14 cellular contexts compared by ENCODE assay signal in the genomic region with DNA sequence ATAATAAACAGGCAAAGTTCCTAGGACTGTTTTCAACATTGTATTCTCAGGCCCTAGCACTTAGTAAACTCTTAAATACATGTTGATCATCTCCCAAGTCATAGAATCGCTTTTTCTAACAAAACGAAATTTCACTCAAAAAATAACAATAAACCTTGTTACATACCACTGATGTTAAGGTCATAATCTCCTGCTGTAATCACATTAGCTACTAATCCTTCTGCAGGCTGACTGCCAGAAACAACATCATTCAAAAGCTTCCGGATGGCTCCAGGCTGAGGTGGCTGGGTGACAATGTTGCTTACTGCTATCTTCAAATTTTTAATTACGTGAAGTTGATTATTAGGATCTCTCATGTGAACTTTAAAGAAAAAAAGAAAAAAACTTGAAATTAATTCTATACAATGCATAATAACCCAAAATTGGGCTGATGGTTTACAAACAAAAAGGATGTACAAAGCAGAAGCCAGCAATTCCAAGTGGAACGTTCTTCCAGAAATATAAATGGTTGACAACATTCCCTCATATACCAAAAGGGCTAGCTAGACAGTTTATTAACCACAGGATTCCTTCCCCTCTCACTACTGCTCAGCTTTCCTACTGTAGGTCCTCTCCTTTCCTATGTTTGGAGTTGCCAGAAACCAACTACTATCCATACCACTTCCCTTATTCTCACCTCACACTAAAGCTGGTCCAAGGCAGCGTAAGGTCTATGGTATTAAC. TPM values are rescaled to one million over a fixed set of nuclear protein-coding genes. Genes with fewer than 3 reads are reported as not detected.
A peak's percentile ranks its signal among the peaks of the same experiment; 100 is the strongest.
DNase-seq lines count a peak whose midpoint lies in the region; ATAC-seq lines count a peak whose summit lies in the region.
"Had no signal": no experiment of that assay in that cellular context is flagged by ENCODE, and none has a peak within 500 bp of the region (broad histone marks: within the 10 kb centered on the region; RNA-seq: fewer than 3 reads in every experiment).

No MANE protein-coding gene starts in this region.

- ATAC-seq in GM21360 (IDR thresholded peaks at IDR 0.05; ENCODE audit: unreplicated experiment) (no peak), HG03442 (IDR thresholded peaks at IDR 0.05; ENCODE audit: unreplicated experiment) (no peak)
- no peak for ATAC-seq in activated naive CD4-positive, alpha-beta T cell treated with anti-CD3 and anti-CD28 coated beads, Interleukin-2, amount 50 U/mL, for 72 hours
- ATAC-seq: activated T-cell treated with anti-CD3 and anti-CD28 coated beads, Interleukin-2, amount 50 U/mL, for 4 hours had no signal

- H3K36me3 Mint-ChIP-seq in activated naive CD4-positive, alpha-beta T cell treated with anti-CD3 and anti-CD28 coated beads, Interleukin-2, amount 50 U/mL, for 72 hours: peaks cover 0 to 10% of the 10 kb centered on the region in 2 donors

- no peaks in the 10 kb centered on the region for H3K9me3 Mint-ChIP-seq in activated naive CD4-positive, alpha-beta T cell treated with anti-CD3 and anti-CD28 coated beads, Interleukin-2, amount 50 U/mL, for 72 hours
- H3K9me3 Mint-ChIP-seq: activated B cell treated with CpG ODN at 0.5 μM for 24 hours; activated T-cell treated with anti-CD3 and anti-CD28 coated beads, Interleukin-2, amount 50 U/mL, for 4 hours had no signal

- no peak overlapping the region for H3K27ac Mint-ChIP-seq in activated naive CD4-positive, alpha-beta T cell treated with anti-CD3 and anti-CD28 coated beads, Interleukin-2, amount 50 U/mL, for 72 hours
- H3K27ac Mint-ChIP-seq: activated B cell treated with CpG ODN at 0.5 μM for 24 hours had no signal

- peak; percentile 79 for DNase-seq in EH (ENCODE audit: low read depth)
- DNase-seq in NCI-H82 treated with DMSO at 0.1 percent for 48 hours (lab: John Stamatoyannopoulos, UW; ENCODE audit: unreplicated experiment): peak; percentile 75
- peak; percentile 45 to 76 for DNase-seq in dermis microvascular lymphatic vessel endothelial cell (ENCODE audit: low read depth in 2 of 2)
- DNase-seq in non-pigmented ciliary epithelial cell (ENCODE audit: low read depth): peak; percentile 32
- no peak for DNase-seq in GM03348 (ENCODE audit: low spot score)
- DNase-seq in activated naive CD4-positive, alpha-beta T cell treated with anti-CD3 and anti-CD28 coated beads, Interleukin-2, amount 50 U/mL, for 72 hours (ENCODE audit: low spot score in 2 of 2): no peak
- DNase-seq: activated B cell treated with CpG ODN at 0.5 μM for 24 hours; activated T-cell treated with anti-CD3 and anti-CD28 coated beads, Interleukin-2, amount 50 U/mL, for 4 hours; islet precursor cell; stimulated activated CD4-positive, alpha-beta T cell treated with anti-CD3 and anti-CD28 coated beads, Interleukin-4, amount 100 ng/mL, for 4 hours; stimulated activated naive CD4-positive, alpha-beta T cell; uterus had no signal

RNA-seq across cellular contexts. Expression of gene TRAPPC8, which starts 11.6 kb away (rescaled TPM):
- 57.9 and 58.5 TPM in 2 replicates for total RNA-seq in dermis microvascular lymphatic vessel endothelial cell
- 10 to 100 TPM; 29.8 to 36.3 TPM for total RNA-seq in activated naive CD4-positive, alpha-beta T cell treated with anti-CD3 and anti-CD28 coated beads, Interleukin-2, amount 50 U/mL, for 72 hours

Comparison
In these comparisons a context has a peak if more than half of its experiments do, and no peak if none do; other contexts are left out.
1. DNase-seq: peak in EH (single experiment), NCI-H82 treated with DMSO at 0.1 percent for 48 hours (single experiment), dermis microvascular lymphatic vessel endothelial cell (2 of 2) and non-pigmented ciliary epithelial cell (single experiment); none in GM03348 (single experiment) and activated naive CD4-positive, alpha-beta T cell treated with anti-CD3 and anti-CD28 coated beads, Interleukin-2, amount 50 U/mL, for 72 hours (0 of 2).